In genomic region chr22:31609716-31610115, GRCh38 we compare ENCODE assay signal across 21 cellular contexts.
"Had no signal": no experiment of that assay in that cellular context is flagged by ENCODE, and none has a peak within 500 bp of the region (broad histone marks: within the 10 kb centered on the region; RNA-seq: fewer than 3 reads in every experiment).

No MANE protein-coding gene starts in this region.

- H3K4me3 ChIP-seq: lung, stomach, suprapubic skin, tibial nerve had no signal

- H3K27me3 ChIP-seq: foreskin keratinocyte, stomach, suprapubic skin, tibial nerve had no signal

- H3K9me3 Mint-ChIP-seq: activated CD4-positive, alpha-beta memory T cell treated with anti-CD3 and anti-CD28 coated beads for 36 hours; activated T-helper 2 cell treated with anti-CD3 and anti-CD28 coated beads, Interferon-gamma antibody, Interleukin-2, Interleukin-4, amounts not matched to agents 10 μg/mL and 5 μg/mL and 100 μg/mL, durations not matched to agents 14 hours and 24 hours and 36 hours had no signal

- H3K27ac ChIP-seq: foreskin keratinocyte, stomach, suprapubic skin, tibial nerve, WERI-Rb-1 had no signal

- H3K4me1 ChIP-seq: foreskin keratinocyte, suprapubic skin had no signal

- H3K36me3 ChIP-seq: WERI-Rb-1 had no signal

- ATAC-seq: foreskin keratinocyte; left lobe of liver; naive thymus-derived CD4-positive, alpha-beta T cell had no signal

- H3K27me3 Mint-ChIP-seq: activated CD4-positive, alpha-beta memory T cell treated with anti-CD3 and anti-CD28 coated beads for 36 hours; naive thymus-derived CD4-positive, alpha-beta T cell; progenitor cell of endocrine pancreas had no signal

- H3K9ac ChIP-seq: SK-N-SH had no signal

- DNase-seq: activated CD4-positive, alpha-beta memory T cell treated with anti-CD3 and anti-CD28 coated beads for 36 hours; activated naive CD4-positive, alpha-beta T cell treated with Interleukin-2 at 50 U/mL for 16 hours; central memory CD4-positive, alpha-beta T cell; effector memory CD4-positive, alpha-beta T cell; foreskin keratinocyte; naive thymus-derived CD4-positive, alpha-beta T cell; retina; SK-N-SH; stimulated activated CD4-positive, alpha-beta T cell treated with anti-CD3 and anti-CD28 coated beads, Interleukin-4, amount 100 ng/mL, for 24 hours; stomach; WERI-Rb-1 had no signal

- H3K4me3 Mint-ChIP-seq: activated CD4-positive, alpha-beta memory T cell treated with anti-CD3 and anti-CD28 coated beads for 36 hours had no signal

- FAIRE-seq: astrocyte, colon, TTC549, urothelium cell line had no signal

- H3K9me3 ChIP-seq: SK-N-SH, stomach, suprapubic skin, tibial nerve had no signal

- H3K27ac Mint-ChIP-seq: activated CD4-positive, alpha-beta memory T cell treated with anti-CD3 and anti-CD28 coated beads for 36 hours; activated T-helper 2 cell treated with anti-CD3 and anti-CD28 coated beads, Interferon-gamma antibody, Interleukin-2, Interleukin-4, amounts not matched to agents 10 μg/mL and 5 μg/mL and 100 μg/mL, durations not matched to agents 14 hours and 24 hours and 36 hours had no signal
